In the genomic region with DNA sequence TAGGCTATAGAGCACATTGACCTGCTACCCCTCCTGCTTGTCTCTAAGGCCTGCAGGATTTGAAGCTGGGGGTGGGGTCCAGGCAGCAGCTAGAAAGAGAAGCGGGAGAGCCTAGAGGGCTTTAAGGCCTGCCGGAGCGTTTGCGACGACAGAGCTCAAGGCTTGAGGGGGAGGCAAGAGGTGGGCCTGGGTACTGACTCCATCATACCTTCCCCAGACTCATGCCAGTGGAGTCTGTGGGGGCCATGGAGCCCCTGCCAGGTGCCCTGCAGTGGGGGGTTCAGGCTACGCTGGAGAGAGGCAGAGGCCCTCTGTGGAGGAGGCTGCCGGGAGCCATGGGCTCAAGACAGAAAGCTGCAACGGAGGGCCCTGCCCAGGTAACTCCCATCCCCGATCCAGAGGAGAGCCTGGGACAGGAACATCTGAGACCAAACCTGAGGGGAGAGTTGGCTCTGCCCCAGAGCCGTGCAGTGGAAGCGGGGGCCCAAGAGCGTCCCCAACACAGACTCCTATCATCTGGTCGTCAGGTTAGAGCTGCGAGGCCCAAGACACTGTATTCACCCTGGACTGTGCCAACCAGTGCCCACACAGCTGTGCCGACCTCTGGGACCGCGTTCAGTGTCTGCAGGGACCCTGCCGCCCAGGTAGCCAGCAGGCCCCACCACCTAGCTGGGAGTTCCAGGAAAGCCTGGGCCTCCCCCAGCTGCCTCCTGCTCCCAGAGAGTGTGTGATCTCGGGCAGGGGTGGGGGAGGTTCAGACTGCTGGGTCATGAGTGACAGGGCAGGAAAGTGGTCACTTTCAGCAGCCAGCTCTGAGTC, we compare ENCODE assay signal across 26 cellular contexts. TPM values are rescaled to one million over a fixed set of nuclear protein-coding genes. Genes with fewer than 3 reads are reported as not detected.
"Had no signal": no experiment of that assay in that cellular context is flagged by ENCODE, and none has a peak within 500 bp of the region (broad histone marks: within the 10 kb centered on the region; RNA-seq: fewer than 3 reads in every experiment).

No MANE protein-coding gene starts in this region.

- H3K36me3 Mint-ChIP-seq: activated naive CD4-positive, alpha-beta T cell treated with anti-CD3 and anti-CD28 coated beads, Interleukin-2, amount 10 ng/mL, durations not matched to agents 7 days and 5 days; brain; naive B cell had no signal

- H3K4me2 ChIP-seq: hepatocyte, smooth muscle cell had no signal

- H3K9me3 Mint-ChIP-seq: activated B cell treated with CpG ODN at 0.5 μM for 24 hours; activated naive CD4-positive, alpha-beta T cell treated with anti-CD3 and anti-CD28 coated beads, Interleukin-2, amount 10 ng/mL, durations not matched to agents 7 days and 5 days; brain; effector memory CD8-positive, alpha-beta T cell; naive B cell had no signal

- H3K27me3 Mint-ChIP-seq: activated CD4-positive, alpha-beta T cell treated with anti-CD3 and anti-CD28 coated beads for 36 hours; brain had no signal

- H3K27ac ChIP-seq: colonic mucosa, dorsolateral prefrontal cortex, esophagus muscularis mucosa, hepatocyte, sigmoid colon, testis, vagina had no signal

- ATAC-seq: activated CD4-positive, alpha-beta T cell treated with anti-CD3 and anti-CD28 coated beads for 36 hours; effector memory CD8-positive, alpha-beta T cell had no signal

- H3K4me1 Mint-ChIP-seq: activated B cell treated with CpG ODN at 0.5 μM for 24 hours; activated CD4-positive, alpha-beta T cell treated with anti-CD3 and anti-CD28 coated beads for 36 hours; activated naive CD4-positive, alpha-beta T cell treated with anti-CD3 and anti-CD28 coated beads, Interleukin-2, amount 10 ng/mL, durations not matched to agents 7 days and 5 days had no signal

- H3K27me3 ChIP-seq: colonic mucosa, dorsolateral prefrontal cortex, esophagus muscularis mucosa, hepatocyte, sigmoid colon, testis, vagina had no signal

- H3K9me3 ChIP-seq: colonic mucosa, esophagus muscularis mucosa, sigmoid colon, testis, vagina had no signal

- H3K4me3 ChIP-seq: colonic mucosa, dorsolateral prefrontal cortex, esophagus muscularis mucosa, hepatocyte, sigmoid colon, smooth muscle cell, testis, vagina had no signal

- DNase-seq: activated B cell treated with CpG ODN at 0.5 μM for 24 hours; activated CD4-positive, alpha-beta T cell treated with anti-CD3 and anti-CD28 coated beads for 36 hours; activated CD4-positive, alpha-beta T cell treated with anti-CD3 and anti-CD28 coated beads, Interleukin-2, amount 50 U/mL, for 4 hours; activated effector memory CD4-positive, alpha-beta T cell treated with anti-CD3 and anti-CD28 coated beads, Interleukin-2, amount 50 U/mL, for 16 hours; activated naive CD4-positive, alpha-beta T cell treated with anti-CD3 and anti-CD28 coated beads, Interleukin-2, amount 10 ng/mL, durations not matched to agents 7 days and 5 days; anterior cingulate cortex; central memory CD4-positive, alpha-beta T cell; colonic mucosa; effector memory CD8-positive, alpha-beta T cell; glutamatergic neuron; mesendoderm; naive B cell; occipital lobe; sigmoid colon; stimulated activated CD4-positive, alpha-beta T cell treated with anti-CD3 and anti-CD28 coated beads, Interleukin-4, amount 100 ng/mL, for 1 hour; stimulated activated naive CD4-positive, alpha-beta T cell; T-helper 9 cell; testis; trophoblast cell had no signal

- H3K36me3 ChIP-seq: colonic mucosa, esophagus muscularis mucosa, sigmoid colon, vagina had no signal

- H3K27ac Mint-ChIP-seq: activated B cell treated with CpG ODN at 0.5 μM for 24 hours; activated CD4-positive, alpha-beta T cell treated with anti-CD3 and anti-CD28 coated beads for 36 hours; activated naive CD4-positive, alpha-beta T cell treated with anti-CD3 and anti-CD28 coated beads, Interleukin-2, amount 10 ng/mL, durations not matched to agents 7 days and 5 days; brain; effector memory CD8-positive, alpha-beta T cell; naive B cell had no signal

- H3K4me3 Mint-ChIP-seq: activated B cell treated with CpG ODN at 0.5 μM for 24 hours; activated CD4-positive, alpha-beta T cell treated with anti-CD3 and anti-CD28 coated beads for 36 hours; activated naive CD4-positive, alpha-beta T cell treated with anti-CD3 and anti-CD28 coated beads, Interleukin-2, amount 10 ng/mL, durations not matched to agents 7 days and 5 days; brain; effector memory CD8-positive, alpha-beta T cell; naive B cell had no signal

- H2AFZ ChIP-seq: hepatocyte had no signal

- H3K4me1 ChIP-seq: esophagus muscularis mucosa, sigmoid colon, testis, vagina had no signal

RNA-seq across cellular contexts. Expression of gene ZNF467, which starts 51.6 kb away (rescaled TPM):
- total RNA-seq: T-helper 1 cell treated with Interleukin-12 subunit alpha and Interleukin-12 subunit beta and Interleukin-4 antibody, amounts not matched to agents 30 ng/mL and 1 ng/mL, for 36 hours had no signal
